ENCODE assay signal across 8 cellular contexts in the genomic region with DNA sequence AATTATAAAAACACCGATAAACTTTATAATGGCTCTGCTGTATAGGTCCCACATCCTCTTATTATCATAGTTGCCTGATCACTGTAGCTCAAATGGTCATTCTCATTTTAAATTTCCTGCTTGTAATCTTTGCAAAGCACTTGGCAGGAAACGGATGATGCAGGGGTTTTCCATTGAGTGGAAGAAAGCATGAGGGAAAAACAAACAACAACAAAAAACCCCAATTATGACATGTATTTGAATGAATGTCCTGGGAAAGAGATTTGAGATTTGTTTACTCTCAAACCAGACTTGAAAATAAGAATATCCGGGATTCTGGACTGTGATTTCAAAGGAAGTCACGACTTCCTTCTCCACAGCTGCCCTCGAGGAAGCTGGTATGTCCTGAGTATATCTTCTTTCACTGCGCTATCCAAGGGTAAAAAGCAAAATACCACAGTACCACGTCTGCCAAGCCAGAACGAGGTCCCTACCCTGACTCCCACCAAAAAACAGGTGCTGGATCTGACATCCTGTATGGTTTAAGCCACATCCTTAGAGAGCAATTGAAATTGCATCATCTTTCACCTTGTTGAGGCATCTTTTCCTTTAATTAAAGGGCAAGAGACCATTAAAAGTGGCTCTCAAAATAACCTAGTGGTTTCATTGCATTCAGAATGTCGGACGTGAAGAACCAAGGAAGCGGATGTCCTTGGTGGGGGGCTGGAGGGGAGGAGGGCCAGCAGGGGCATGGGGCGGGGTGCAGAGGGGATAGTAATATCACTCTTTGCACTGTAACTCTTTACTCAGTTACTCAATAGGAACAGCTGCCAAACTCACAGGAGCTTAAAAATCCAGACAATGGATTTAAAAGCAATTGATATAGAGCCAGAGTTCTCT. TPM values are rescaled to one million over a fixed set of nuclear protein-coding genes. Genes with fewer than 3 reads are reported as not detected.
A peak's percentile ranks its signal among the peaks of the same experiment; 100 is the strongest.
DNase-seq lines count a peak whose midpoint lies in the region; ATAC-seq and TF ChIP-seq lines count a peak whose summit lies in the region.

No MANE protein-coding gene starts in this region.

- no peaks in the 10 kb centered on the region for H3K79me1 ChIP-seq in mesenchymal stem cell (replicated peaks; ENCODE audit: low read length, poor library complexity, severe bottlenecking)

- H3K9me3 ChIP-seq in mesenchymal stem cell (ENCODE audit: control insufficient read depth, low read length) (peaks cover 8% of the 10 kb centered on the region), aorta (ENCODE audit: control insufficient read depth, low read length) (peaks cover 2% of the 10 kb centered on the region)

- peak; percentile 34 for DNase-seq in stimulated activated CD4-positive, alpha-beta T cell treated with anti-CD3 and anti-CD28 coated beads, Interleukin-15, amount 100 ng/mL, for 24 hours
- DNase-seq in stimulated activated CD4-positive, alpha-beta T cell treated with anti-CD3 and anti-CD28 coated beads, Interleukin-12 subunit alpha, Interleukin-12 subunit beta, amount 100 ng/mL, for 4 hours: no peak
- DNase-seq in choroid plexus epithelial cell (ENCODE audit: low read depth): peak; percentile 55
- peak; percentile 17 for DNase-seq in mesenchymal stem cell
- DNase-seq in aorta: no peak
- no peak for DNase-seq in substantia nigra (lab: John Stamatoyannopoulos, UW)

- intact Hi-C loops in aorta (cut with DNase I): no loop called here

- H3K36me3 ChIP-seq in mesenchymal stem cell (ENCODE audit: control insufficient read depth in 1 of 2, insufficient read depth in 2 of 2, low read depth in 1 of 2, low read length in 2 of 2): no peaks in the 10 kb centered on the region
- no peaks in the 10 kb centered on the region for H3K36me3 ChIP-seq in aorta (ENCODE audit: control insufficient read depth in 1 of 2, insufficient read depth in 2 of 2, low read length in 1 of 2)

- no peak overlapping the region for H3K4ac ChIP-seq in mesenchymal stem cell (ENCODE audit: low read depth in 1 of 2, low read length in 2 of 2)

- H2BK15ac ChIP-seq in mesenchymal stem cell (ENCODE audit: low read depth, poor library complexity, severe bottlenecking): no peak overlapping the region

- no peak overlapping the region for H2BK120ac ChIP-seq in mesenchymal stem cell (ENCODE audit: low read depth, low read length)

- no peak overlapping the region for H2AFZ ChIP-seq in mesenchymal stem cell (ENCODE audit: low read depth, low read length)

- H3K4me3 ChIP-seq in choroid plexus epithelial cell (ENCODE audit: low read depth, low read length) (peak overlapping the region; percentile 44), mesenchymal stem cell (ENCODE audit: insufficient read depth in 1 of 2, low read depth in 1 of 2, low read length in 2 of 2) (peak overlapping the region in 1 of 2 experiments; percentile 67), aorta (ENCODE audit: low read length in 2 of 2) (no peak overlapping the region)

- H3K27ac ChIP-seq in mesenchymal stem cell (ENCODE audit: low read length, poor library complexity, severe bottlenecking) (no peak overlapping the region), aorta (ENCODE audit: low read depth in 1 of 2, low read length in 2 of 2) (no peak overlapping the region), substantia nigra (ENCODE audit: low read depth, low read length, poor library complexity, severe bottlenecking) (no peak overlapping the region)

- no peak for TF ChIP-seq CTCF in choroid plexus epithelial cell (conservative IDR thresholded peaks at IDR 0.05; ENCODE audit: low read depth, low read length)

- H3K23ac ChIP-seq in mesenchymal stem cell (ENCODE audit: low read length in 2 of 2): no peak overlapping the region

- H3K27me3 ChIP-seq in mesenchymal stem cell (ENCODE audit: control insufficient read depth in 1 of 2, insufficient read depth in 1 of 2, low read length in 2 of 2) (no peaks in the 10 kb centered on the region), aorta (ENCODE audit: control insufficient read depth in 1 of 2, insufficient read depth in 2 of 2, low read length in 1 of 2) (no peaks in the 10 kb centered on the region)

- H2AK5ac ChIP-seq in mesenchymal stem cell (ENCODE audit: low read length, severe bottlenecking): no peak overlapping the region

- no peak overlapping the region for H3K18ac ChIP-seq in mesenchymal stem cell (ENCODE audit: low read depth in 1 of 2, low read length in 2 of 2)

- H3K4me2 ChIP-seq in mesenchymal stem cell (ENCODE audit: low read length, poor library complexity, severe bottlenecking): no peak overlapping the region

- H3K4me1 ChIP-seq in mesenchymal stem cell (ENCODE audit: control insufficient read depth, insufficient read depth, low read depth, low read length): no peaks in the 10 kb centered on the region
- H3K4me1 ChIP-seq in aorta (ENCODE audit: control insufficient read depth in 1 of 2, insufficient read depth in 2 of 2, low read length in 2 of 2): no peaks in the 10 kb centered on the region

- H3K9ac ChIP-seq in mesenchymal stem cell (ENCODE audit: low read length): peak overlapping the region; percentile 76

- ATAC-seq in aorta (ENCODE audit: low FRiP score) (no peak), HG02852 (IDR thresholded peaks at IDR 0.05; ENCODE audit: unreplicated experiment) (no peak)

- peak overlapping the region; percentile 12 for H4K8ac ChIP-seq in mesenchymal stem cell (ENCODE audit: low read length)

- no peak overlapping the region for H2BK5ac ChIP-seq in mesenchymal stem cell (ENCODE audit: low read depth, low read length, poor library complexity, severe bottlenecking)

- H4K91ac ChIP-seq in mesenchymal stem cell (ENCODE audit: low read length): no peak overlapping the region

- 57% methylated on average over 9 of the region's 12 CpGs for WGBS in mesenchymal stem cell
- 43% methylated on average over 12 of the region's 12 CpGs for WGBS in aorta, 2 donors

- no peak overlapping the region for H2BK12ac ChIP-seq in mesenchymal stem cell (ENCODE audit: low read length in 2 of 2)

- no peak overlapping the region for H3K14ac ChIP-seq in mesenchymal stem cell (ENCODE audit: low read length in 2 of 2)

TF ChIP-seq in PFSK-1, 5 proteins besides CTCF, POLR2A, EP300 and RAD21:
- TF ChIP-seq POLR2AphosphoS5 (IDR thresholded peaks at IDR 0.05; ENCODE audit: low read depth, low read length) (no peak; the same call in 1 of the 2 replicates), TAF1 (IDR thresholded peaks at IDR 0.05; ENCODE audit: borderline replicate concordance, insufficient read depth, low read length) (no peak; the same call in 1 of the 2 replicates), FOXP2 (optimal IDR thresholded peaks at IDR 0.05; ENCODE audit: borderline replicate concordance, extremely low read depth, extremely low read length, insufficient read depth) (no peak), REST (IDR thresholded peaks at IDR 0.05; ENCODE audit: insufficient read depth in 1 of 2, low read depth in 2 of 2, low read length in 2 of 2) (peak in 1 of 2 experiments; percentile 45; a peak in 1 of 4 replicates), SIN3A (IDR thresholded peaks at IDR 0.05; ENCODE audit: borderline replicate concordance, insufficient read depth, low read length) (peak; percentile 79; the same call in 1 of the 2 replicates)
TF ChIP-seq in PFSK-1: peak in this region for 2.

RNA-seq across cellular contexts. Expression of gene TIPIN, which starts 13.5 kb away (rescaled TPM):
- 22.8 TPM for polyA plus RNA-seq in PFSK-1 (2012; ENCODE audit: insufficient read length, low read depth)
- 5.0 TPM for polyA plus RNA-seq in mesenchymal stem cell (2013, experiment 1 of 2)
- polyA plus RNA-seq in mesenchymal stem cell (2013, experiment 2 of 2): 6.4 TPM
- total RNA-seq in aorta: 1 to 10 TPM; 4.2 to 7.6 TPM
- polyA plus RNA-seq in aorta: 1 to 10 TPM; 2.6 to 2.7 TPM

RNA-seq across cellular contexts. Expression of gene MAP2K1, which starts 16.7 kb away (rescaled TPM):
- 76.3 TPM for polyA plus RNA-seq in PFSK-1 (2012; ENCODE audit: insufficient read length, low read depth)
- polyA plus RNA-seq in mesenchymal stem cell (2013, experiment 1 of 2): 14.4 TPM
- 14.9 TPM for polyA plus RNA-seq in mesenchymal stem cell (2013, experiment 2 of 2)
- 10 to 100 TPM; 49.7 to 57.7 TPM for total RNA-seq in aorta
- 10 to 100 TPM; 21.9 to 36.3 TPM for polyA plus RNA-seq in aorta

Comparison
In these comparisons a context has a peak if more than half of its experiments do, and no peak if none do; other contexts are left out.
1. DNase-seq: peak in stimulated activated CD4-positive, alpha-beta T cell treated with anti-CD3 and anti-CD28 coated beads, Interleukin-15, amount 100 ng/mL, for 24 hours (single experiment), choroid plexus epithelial cell (single experiment) and mesenchymal stem cell (single experiment); none in stimulated activated CD4-positive, alpha-beta T cell treated with anti-CD3 and anti-CD28 coated beads, Interleukin-12 subunit alpha, Interleukin-12 subunit beta, amount 100 ng/mL, for 4 hours (single experiment), aorta (0 of 2) and substantia nigra (0 of 49).